22 cellular contexts compared by ENCODE assay signal in the genomic region with DNA sequence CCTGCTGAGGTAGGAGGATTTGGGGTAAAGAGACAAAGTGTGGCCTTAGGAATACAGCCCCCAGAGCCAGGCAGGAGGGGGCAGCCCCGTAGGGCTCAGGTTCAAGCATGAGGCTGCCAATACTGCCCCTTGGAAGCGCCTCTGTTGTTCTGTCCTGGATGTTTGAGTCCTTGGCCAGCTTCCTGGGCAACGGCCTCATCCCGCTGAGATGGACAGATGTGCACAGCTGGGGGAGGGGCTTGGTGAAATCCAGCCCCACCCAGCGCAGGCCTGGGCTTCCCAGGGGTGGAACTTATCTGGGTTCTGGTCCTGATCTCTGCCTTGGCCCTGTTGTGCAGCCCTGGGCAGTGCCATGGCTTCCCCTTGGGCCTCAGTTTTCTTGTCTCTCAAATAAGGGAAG.
"Had no signal": no experiment of that assay in that cellular context is flagged by ENCODE, and none has a peak within 500 bp of the region (broad histone marks: within the 10 kb centered on the region; RNA-seq: fewer than 3 reads in every experiment).

No MANE protein-coding gene starts in this region.

- H3K36me3 Mint-ChIP-seq: activated CD8-positive, alpha-beta memory T cell treated with anti-CD3 and anti-CD28 coated beads, Interleukin-2, amount 10 ng/mL, durations not matched to agents 7 days and 5 days; activated naive CD4-positive, alpha-beta T cell treated with anti-CD3 and anti-CD28 coated beads, Interleukin-2, amount 50 U/mL, for 24 hours; naive thymus-derived CD8-positive, alpha-beta T cell had no signal

- FAIRE-seq: keratinocyte, TTC549 had no signal

- H3K9me3 ChIP-seq: adrenal gland, ascending aorta, breast epithelium, ovary, prostate gland, thyroid gland had no signal

- H3K4me1 Mint-ChIP-seq: activated CD4-positive, alpha-beta T cell treated with anti-CD3 and anti-CD28 coated beads, Interleukin-2, amount 10 ng/mL, durations not matched to agents 7 days and 5 days; activated naive CD4-positive, alpha-beta T cell treated with anti-CD3 and anti-CD28 coated beads, Interleukin-2, amount 50 U/mL, for 24 hours had no signal

- H3K9me3 Mint-ChIP-seq: activated CD4-positive, alpha-beta T cell treated with anti-CD3 and anti-CD28 coated beads, Interleukin-2, amount 10 ng/mL, durations not matched to agents 7 days and 5 days; activated CD8-positive, alpha-beta T cell treated with anti-CD3 and anti-CD28 coated beads for 36 hours; activated naive CD4-positive, alpha-beta T cell treated with anti-CD3 and anti-CD28 coated beads, Interleukin-2, amount 50 U/mL, for 24 hours; naive thymus-derived CD8-positive, alpha-beta T cell; stimulated activated naive CD8-positive, alpha-beta T cell treated with anti-CD3 and anti-CD28 coated beads, Interleukin-15, Interleukin-2, amounts not matched to agents 100 ng/mL and 50 ng/mL, for 24 hours had no signal

- H3K36me3 ChIP-seq: adrenal gland, ascending aorta, breast epithelium, ovary, prostate gland, thyroid gland, WERI-Rb-1 had no signal

- H3K27me3 Mint-ChIP-seq: activated CD8-positive, alpha-beta T cell treated with anti-CD3 and anti-CD28 coated beads for 36 hours; activated naive CD4-positive, alpha-beta T cell treated with anti-CD3 and anti-CD28 coated beads, Interleukin-2, amount 50 U/mL, for 24 hours; naive thymus-derived CD8-positive, alpha-beta T cell; stimulated activated naive CD8-positive, alpha-beta T cell treated with anti-CD3 and anti-CD28 coated beads, Interleukin-15, Interleukin-2, amounts not matched to agents 100 ng/mL and 50 ng/mL, for 24 hours had no signal

- H3K27ac ChIP-seq: adrenal gland, breast epithelium, coronary artery, ovary, prostate gland, thyroid gland, WERI-Rb-1 had no signal

- H3K27ac Mint-ChIP-seq: activated CD4-positive, alpha-beta T cell treated with anti-CD3 and anti-CD28 coated beads, Interleukin-2, amount 10 ng/mL, durations not matched to agents 7 days and 5 days; activated CD8-positive, alpha-beta memory T cell treated with anti-CD3 and anti-CD28 coated beads, Interleukin-2, amount 10 ng/mL, durations not matched to agents 7 days and 5 days; activated CD8-positive, alpha-beta T cell treated with anti-CD3 and anti-CD28 coated beads for 36 hours; activated naive CD4-positive, alpha-beta T cell treated with anti-CD3 and anti-CD28 coated beads, Interleukin-2, amount 50 U/mL, for 24 hours; mesothelial cell of epicardium; stimulated activated naive CD8-positive, alpha-beta T cell treated with anti-CD3 and anti-CD28 coated beads, Interleukin-15, Interleukin-2, amounts not matched to agents 100 ng/mL and 50 ng/mL, for 24 hours had no signal

- H3K27me3 ChIP-seq: adrenal gland, ascending aorta, breast epithelium, ovary, thyroid gland had no signal

- H3K4me3 Mint-ChIP-seq: activated CD4-positive, alpha-beta T cell treated with anti-CD3 and anti-CD28 coated beads, Interleukin-2, amount 10 ng/mL, durations not matched to agents 7 days and 5 days; activated CD8-positive, alpha-beta memory T cell treated with anti-CD3 and anti-CD28 coated beads, Interleukin-2, amount 10 ng/mL, durations not matched to agents 7 days and 5 days; activated CD8-positive, alpha-beta T cell treated with anti-CD3 and anti-CD28 coated beads for 36 hours; activated naive CD4-positive, alpha-beta T cell treated with anti-CD3 and anti-CD28 coated beads, Interleukin-2, amount 50 U/mL, for 24 hours; mesothelial cell of epicardium; naive thymus-derived CD8-positive, alpha-beta T cell; stimulated activated naive CD8-positive, alpha-beta T cell treated with anti-CD3 and anti-CD28 coated beads, Interleukin-15, Interleukin-2, amounts not matched to agents 100 ng/mL and 50 ng/mL, for 24 hours had no signal

- DNase-seq: activated CD4-positive, alpha-beta T cell treated with anti-CD3 and anti-CD28 coated beads, Interleukin-2, amount 10 ng/mL, durations not matched to agents 7 days and 5 days; activated CD4-positive, CD25-positive, alpha-beta regulatory T cell treated with anti-CD3 and anti-CD28 coated beads, Interleukin-2, amount 50 U/mL, for 72 hours; activated CD8-positive, alpha-beta memory T cell treated with anti-CD3 and anti-CD28 coated beads, Interleukin-2, amount 10 ng/mL, durations not matched to agents 7 days and 5 days; activated CD8-positive, alpha-beta T cell treated with anti-CD3 and anti-CD28 coated beads for 36 hours; activated effector memory CD4-positive, alpha-beta T cell treated with anti-CD3 and anti-CD28 coated beads, Interleukin-2, amount 50 U/mL, for 16 hours; activated T-cell treated with anti-CD3 and anti-CD28 coated beads for 4 hours; adrenal gland; naive thymus-derived CD8-positive, alpha-beta T cell; ovary; stimulated activated CD4-positive, alpha-beta T cell treated with anti-CD3 and anti-CD28 coated beads, Interleukin-1b, Interleukin-23, amount 100 ng/mL, for 48 hours; T-helper 1 cell; thyroid gland had no signal

- ATAC-seq: activated CD8-positive, alpha-beta memory T cell treated with anti-CD3 and anti-CD28 coated beads, Interleukin-2, amount 10 ng/mL, durations not matched to agents 7 days and 5 days; activated CD8-positive, alpha-beta T cell treated with anti-CD3 and anti-CD28 coated beads for 36 hours; naive thymus-derived CD8-positive, alpha-beta T cell had no signal

- H3K4me1 ChIP-seq: adrenal gland, breast epithelium, prostate gland, thyroid gland had no signal

- H3K4me3 ChIP-seq: adrenal gland, ascending aorta, breast epithelium, coronary artery, ovary, prostate gland, thyroid gland had no signal
